In the genomic region with DNA sequence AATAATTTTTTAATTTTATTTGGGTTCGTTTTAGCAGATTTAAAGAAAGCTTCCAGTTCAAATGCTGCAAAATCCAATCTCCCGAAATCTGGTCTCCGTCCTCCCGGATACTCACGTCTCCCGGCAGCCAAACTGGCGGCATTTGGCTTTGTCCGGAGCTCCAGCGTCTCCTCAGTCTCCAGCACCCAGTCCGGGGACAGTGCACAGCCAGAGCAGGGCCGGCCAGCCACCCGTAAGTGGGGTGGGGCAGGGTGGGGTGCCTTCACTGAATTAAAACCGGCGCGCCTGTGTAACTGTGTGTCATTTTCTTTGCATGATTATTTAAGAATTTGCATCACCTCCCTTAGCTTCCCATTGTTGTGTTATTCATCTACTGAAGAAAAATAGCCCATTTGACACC, we compare ENCODE assay signal across 24 cellular contexts.
"Had no signal": no experiment of that assay in that cellular context is flagged by ENCODE, and none has a peak within 500 bp of the region (broad histone marks: within the 10 kb centered on the region; RNA-seq: fewer than 3 reads in every experiment).

No MANE protein-coding gene starts in this region.

- H3K36me3 ChIP-seq: neural progenitor cell, ovary, right lobe of liver, sigmoid colon, stomach, thoracic aorta, thyroid gland, tibial nerve, upper lobe of left lung, vagina had no signal

- H3K9me3 ChIP-seq: ovary, psoas muscle, right lobe of liver, thoracic aorta, thyroid gland, tibial nerve, upper lobe of left lung, vagina had no signal

- ATAC-seq: natural killer cell; psoas muscle; right cardiac atrium; right lobe of liver; stimulated activated effector memory CD8-positive, alpha-beta T cell treated with anti-CD3 and anti-CD28 coated beads, Interleukin-12 subunit alpha, Interleukin-12 subunit beta, amount 100 ng/mL, for 72 hours; stimulated activated naive B cell treated with anti-CD40 and anti-IgM and Interleukin-4, amounts not matched to agents 10 μg/mL and 1 μg/mL and 100 μg/mL, for 72 hours had no signal

- H3K27ac ChIP-seq: neural progenitor cell, ovary, parathyroid adenoma, psoas muscle, right lobe of liver, sigmoid colon, stomach, thoracic aorta, thyroid gland, tibial nerve, upper lobe of left lung, vagina had no signal

- H3K4me1 ChIP-seq: parathyroid adenoma, psoas muscle, right lobe of liver, sigmoid colon, stomach, thyroid gland, tibial nerve, upper lobe of left lung, vagina had no signal

- H3K4me3 ChIP-seq: neural progenitor cell, ovary, psoas muscle, right lobe of liver, sigmoid colon, stomach, thoracic aorta, thyroid gland, tibial nerve, upper lobe of left lung, vagina had no signal

- DNase-seq: natural killer cell; occipital lobe; ovary; psoas muscle; right cardiac atrium; right lobe of liver; sigmoid colon; small intestine; stimulated activated CD4-positive, alpha-beta T cell treated with anti-CD3 and anti-CD28 coated beads, Interleukin-15, amount 100 ng/mL, for 24 hours; stimulated activated CD4-positive, alpha-beta T cell treated with anti-CD3 and anti-CD28 coated beads, Interleukin-2, amount 100 ng/mL, for 24 hours; stimulated activated CD4-positive, alpha-beta T cell treated with anti-CD3 and anti-CD28 coated beads, Interleukin-2, amount 100 ng/mL, for 48 hours; stimulated activated CD4-positive, alpha-beta T cell treated with anti-CD3 and anti-CD28 coated beads, Interleukin-4, amount 100 ng/mL, for 24 hours; stimulated activated naive B cell treated with anti-CD40 and anti-IgM and Interleukin-4, amounts not matched to agents 10 μg/mL and 1 μg/mL and 100 μg/mL, for 72 hours; stimulated activated naive CD4-positive, alpha-beta T cell treated with Interleukin-2 at 50 U/mL for 16 hours; stomach; thyroid gland; trophoblast cell had no signal

- H3K27me3 ChIP-seq: neural progenitor cell, ovary, right lobe of liver, sigmoid colon, stomach, thyroid gland, tibial nerve, upper lobe of left lung, vagina had no signal
